In genomic region chr17:38702900-38703741, GRCh38 we compare ENCODE assay signal across 8 cellular contexts. TPM values are rescaled to one million over a fixed set of nuclear protein-coding genes. Genes with fewer than 3 reads are reported as not detected.
A peak's percentile ranks its signal among the peaks of the same experiment; 100 is the strongest.
DNase-seq lines count a peak whose midpoint lies in the region; ATAC-seq and TF ChIP-seq lines count a peak whose summit lies in the region.

No MANE protein-coding gene starts in this region.

- peak overlapping the region; percentile 66 for H3K9ac ChIP-seq in endocrine pancreas (ENCODE audit: control insufficient read depth, insufficient read depth, low read length)

- H3K4me3 Mint-ChIP-seq in T-helper 2 cell treated with Interferon-gamma antibody and Interleukin-4, amounts not matched to agents 5 μg/mL and 100 μg/mL, for 36 hours, result peak overlapping the region; percentile 94
- H3K4me3 Mint-ChIP-seq in natural killer cell, result peak overlapping the region; percentile 98

- H3K27ac Mint-ChIP-seq in T-helper 2 cell treated with Interferon-gamma antibody and Interleukin-4, amounts not matched to agents 5 μg/mL and 100 μg/mL, for 36 hours, result peak overlapping the region; percentile 97
- H3K27ac Mint-ChIP-seq in natural killer cell, result peak overlapping the region; percentile 98 to 100

- no peaks in the 10 kb centered on the region for H3K4me1 ChIP-seq in endocrine pancreas (ENCODE audit: control insufficient read depth, insufficient read depth, low read length)

- peak overlapping the region; percentile 54 for H3K4me3 ChIP-seq in endocrine pancreas (ENCODE audit: control insufficient read depth, insufficient read depth, low read length)

- no peaks in the 10 kb centered on the region for H3K9me3 Mint-ChIP-seq in T-helper 2 cell treated with Interferon-gamma antibody and Interleukin-4, amounts not matched to agents 5 μg/mL and 100 μg/mL, for 36 hours
- H3K9me3 Mint-ChIP-seq in natural killer cell, result no peaks in the 10 kb centered on the region

- H3K27me3 Mint-ChIP-seq in T-helper 2 cell treated with Interferon-gamma antibody and Interleukin-4, amounts not matched to agents 5 μg/mL and 100 μg/mL, for 36 hours (ENCODE audit: low read depth), result no peaks in the 10 kb centered on the region
- H3K27me3 Mint-ChIP-seq in natural killer cell (ENCODE audit: low read depth in 2 of 2), result no peaks in the 10 kb centered on the region

- no peaks in the 10 kb centered on the region for H3K27me3 ChIP-seq in endocrine pancreas (ENCODE audit: control insufficient read depth, insufficient read depth, low read length)

- no peak for TF ChIP-seq CTCF in natural killer cell (IDR thresholded peaks at IDR 0.05)

- DNase-seq in SIG-M5 treated with dmso at 0.1 percent for 504 hours (lab: John Stamatoyannopoulos, UW; ENCODE audit: unreplicated experiment), result peak; percentile 63
- DNase-seq in SIG-M5 (lab: John Stamatoyannopoulos, UW), result no peak
- DNase-seq in T-helper 2 cell treated with Interferon-gamma antibody and Interleukin-4, amounts not matched to agents 5 μg/mL and 100 μg/mL, for 36 hours (ENCODE audit: low spot score), result no peak
- DNase-seq in natural killer cell, result no peak
- DNase-seq in HPDE6-E6E7 (ENCODE audit: extremely low spot score), result no peak

- peaks cover 39% of the 10 kb centered on the region for H3K4me1 Mint-ChIP-seq in T-helper 2 cell treated with Interferon-gamma antibody and Interleukin-4, amounts not matched to agents 5 μg/mL and 100 μg/mL, for 36 hours (ENCODE audit: low read depth)
- H3K4me1 Mint-ChIP-seq in natural killer cell, result peaks cover 45 to 74% of the 10 kb centered on the region in 2 donors

- no peaks in the 10 kb centered on the region for H3K36me3 ChIP-seq in endocrine pancreas (ENCODE audit: control insufficient read depth, insufficient read depth, low read length)

- intact Hi-C loops in natural killer cell (cut with micrococcal nuclease), result loop anchor here (1.0 to 10.0 kb wide), 4 partner anchors 25 to 169 kb away; partner anchors contain the start of genes LASP1 and PSMB3

- H3K9me3 ChIP-seq in endocrine pancreas (ENCODE audit: control insufficient read depth, low read length), result no peaks in the 10 kb centered on the region

- ATAC-seq in natural killer cell, result no peak
- ATAC-seq in GM18861 (IDR thresholded peaks at IDR 0.05; ENCODE audit: unreplicated experiment), result no peak
- ATAC-seq in HG03139 (IDR thresholded peaks at IDR 0.05; ENCODE audit: unreplicated experiment), result no peak

- peaks cover 12% of the 10 kb centered on the region for H3K36me3 Mint-ChIP-seq in T-helper 2 cell treated with Interferon-gamma antibody and Interleukin-4, amounts not matched to agents 5 μg/mL and 100 μg/mL, for 36 hours (ENCODE audit: low read depth)
- no peaks in the 10 kb centered on the region for H3K36me3 Mint-ChIP-seq in natural killer cell

RNA-seq across cellular contexts. Expression of gene MLLT6, which starts 2.0 kb away (rescaled TPM):
- 100 to 1,000 TPM; 478 to 578 (median 485) TPM for total RNA-seq in natural killer cell

RNA-seq across cellular contexts. Expression of gene CISD3, which starts 27.0 kb away (rescaled TPM):
- 10 to 100 TPM; 32.6 to 37.4 (median 33.9) TPM for total RNA-seq in natural killer cell

RNA-seq across cellular contexts. Expression of gene EPOP, which starts 28.4 kb away (rescaled TPM):
- 1 to 10 TPM in 2 of 3 donors, under 1 TPM in 1; 0.66 to 1.9 (median 1.1) TPM for total RNA-seq in natural killer cell

RNA-seq across cellular contexts. Expression of gene PCGF2, which starts 45.0 kb away (rescaled TPM):
- total RNA-seq in natural killer cell, result under 1 TPM in 1 of 3 donors, not detected in 2; 0.12 TPM

RNA-seq across cellular contexts. Expression of gene PSMB3, which starts 49.4 kb away (rescaled TPM):
- 100 to 1,000 TPM; 102 to 129 (median 118) TPM for total RNA-seq in natural killer cell
